ENCODE assay signal across 9 cellular contexts in genomic region chr19:49911381-49912145, GRCh38. TPM values are rescaled to one million over a fixed set of nuclear protein-coding genes. Genes with fewer than 3 reads are reported as not detected.
DNase-seq lines count a peak whose midpoint lies in the region; ATAC-seq and TF ChIP-seq lines count a peak whose summit lies in the region.
"Had no signal": no experiment of that assay in that cellular context is flagged by ENCODE, and none has a peak within 500 bp of the region (broad histone marks: within the 10 kb centered on the region; RNA-seq: fewer than 3 reads in every experiment).

No MANE protein-coding gene starts in this region.

- peaks cover 10% of the 10 kb centered on the region for H3K4me1 Mint-ChIP-seq in CD8-positive, alpha-beta T cell (ENCODE audit: low read depth)
- H3K4me1 Mint-ChIP-seq in activated T-cell treated with anti-CD3 and anti-CD28 coated beads, Interleukin-2, amount 50 U/mL, for 24 hours (ENCODE audit: low read depth) = peaks cover 73% of the 10 kb centered on the region

- WGBS in lung, 2 donors = 56 to 57% methylated on average over 9 of the region's 9 CpGs

- H3K4me3 Mint-ChIP-seq in CD8-positive, alpha-beta T cell = no peak overlapping the region
- H3K4me3 Mint-ChIP-seq in activated T-cell treated with anti-CD3 and anti-CD28 coated beads, Interleukin-2, amount 50 U/mL, for 24 hours = peak overlapping the region; percentile 53

- H3K27me3 ChIP-seq in CD8-positive, alpha-beta T cell (ENCODE audit: insufficient read depth, low read length) = no peaks in the 10 kb centered on the region
- H3K27me3 ChIP-seq in lung (ENCODE audit: control insufficient read depth, insufficient read depth) = no peaks in the 10 kb centered on the region

- H3K27ac Mint-ChIP-seq in CD8-positive, alpha-beta T cell = peak overlapping the region; percentile 87
- H3K27ac Mint-ChIP-seq in activated T-cell treated with anti-CD3 and anti-CD28 coated beads, Interleukin-2, amount 50 U/mL, for 24 hours = peak overlapping the region; percentile 95

- H3K36me3 Mint-ChIP-seq in CD8-positive, alpha-beta T cell = peaks cover 73% of the 10 kb centered on the region
- H3K36me3 Mint-ChIP-seq in activated T-cell treated with anti-CD3 and anti-CD28 coated beads, Interleukin-2, amount 50 U/mL, for 24 hours (ENCODE audit: low read depth) = peaks cover 99% of the 10 kb centered on the region

- H3K9me3 ChIP-seq in CD8-positive, alpha-beta T cell (ENCODE audit: low read length) = no peaks in the 10 kb centered on the region
- no peaks in the 10 kb centered on the region for H3K9me3 ChIP-seq in HEK293 (ENCODE audit: control insufficient read depth, insufficient read depth, low read depth, low read length)
- H3K9me3 ChIP-seq in lung (ENCODE audit: control insufficient read depth in 2 of 2, insufficient read depth in 1 of 2, low read length in 1 of 2) = no peaks in the 10 kb centered on the region

- H3K4me1 ChIP-seq in CD8-positive, alpha-beta T cell (ENCODE audit: insufficient read depth, low read length) = no peaks in the 10 kb centered on the region
- H3K4me1 ChIP-seq in HEK293 (ENCODE audit: control insufficient read depth, insufficient read depth, low read length) (no peaks in the 10 kb centered on the region), lung (ENCODE audit: control insufficient read depth in 2 of 2, insufficient read depth in 2 of 2, low read length in 2 of 2) (no peaks in the 10 kb centered on the region)

- peaks cover 18% of the 10 kb centered on the region for H3K36me3 ChIP-seq in CD8-positive, alpha-beta T cell (ENCODE audit: insufficient read depth, low read length)
- H3K36me3 ChIP-seq in HEK293 (ENCODE audit: control insufficient read depth in 2 of 2, insufficient read depth in 1 of 2, low read length in 2 of 2) (peaks cover 54 to 84% of the 10 kb centered on the region in 2 experiments), lung (ENCODE audit: control insufficient read depth in 2 of 2, insufficient read depth in 2 of 2, low read length in 2 of 2) (peaks cover 10 to 45% of the 10 kb centered on the region in 2 donors)

- intact Hi-C loops in CD8-positive, alpha-beta T cell (cut with DNase I, micrococcal nuclease) = no loop called here

- TF ChIP-seq CTCF in CD8-positive, alpha-beta T cell (IDR thresholded peaks at IDR 0.05) = no peak
- TF ChIP-seq CTCF in HEK293 (tag by site-specific recombination; IDR thresholded peaks at IDR 0.05) = no peak
- no peak for TF ChIP-seq CTCF in lung (IDR thresholded peaks at IDR 0.05; ENCODE audit: control extremely low read depth, extremely low read depth)

- H3K27me3 Mint-ChIP-seq in CD8-positive, alpha-beta T cell (ENCODE audit: low read depth) = no peaks in the 10 kb centered on the region
- H3K27me3 Mint-ChIP-seq in activated T-cell treated with anti-CD3 and anti-CD28 coated beads, Interleukin-2, amount 50 U/mL, for 24 hours = no peaks in the 10 kb centered on the region

- no peak overlapping the region for H3K4me3 ChIP-seq in CD8-positive, alpha-beta T cell (ENCODE audit: low read depth, low read length)
- H3K4me3 ChIP-seq in HEK293 (ENCODE audit: low read depth, low read length) (no peak overlapping the region), lung (no peak overlapping the region)

- POLR2A ChIA-PET in CD8-positive, alpha-beta T cell (lab: Charles Lee) = no interaction called here
- POLR2A ChIA-PET in HEK293 (lab: Yijun Ruan, JAX) = interaction anchor here (0.9 to 1.8 kb wide), 6 partner anchors 10 to 42 kb away, joined by 4 to 10 read pairs (median 5); partner anchors contain the start of genes AKT1S1, ATF5 and NUP62

- CTCF ChIA-PET in CD8-positive, alpha-beta T cell (lab: Charles Lee) = interaction anchor here (0.9 to 1.3 kb wide), 2 partner anchors 21 to 26 kb away, joined by 4 read pairs; no protein-coding TSS in a partner anchor
- CTCF ChIA-PET in HEK293 (lab: Yijun Ruan, JAX) = interaction anchor here (0.6 to 1.4 kb wide), 5 partner anchors 9 to 29 kb away, joined by 3 to 6 read pairs (median 4); partner anchors contain the start of gene NUP62

- no peak for DNase-seq in CD8-positive, alpha-beta T cell
- peak; percentile 57 for DNase-seq in activated T-cell treated with anti-CD3 and anti-CD28 coated beads, Interleukin-2, amount 50 U/mL, for 24 hours
- no peak for DNase-seq in lung (ENCODE audit: low spot score)
- no peak for DNase-seq in NK-92 treated with Interleukin-12 subunit alpha and Interleukin-12 subunit beta, amount 100 ng/mL, for 24 hours (lab: John Stamatoyannopoulos, UW)
- no peak for DNase-seq in activated gamma-delta T cell treated with Interleukin-2 at 50 U/mL for 16 hours
- no peak for DNase-seq in retina
- DNase-seq: amniotic stem cell had no signal

- no peak overlapping the region for H3K27ac ChIP-seq in CD8-positive, alpha-beta T cell (ENCODE audit: low read depth, low read length)
- H3K27ac ChIP-seq in HEK293 (ENCODE audit: extremely low read depth, low read depth, low read length) (peak overlapping the region; percentile 34; the same call in 1 of the 2 replicates), lung (ENCODE audit: low read depth in 1 of 2, low read length in 1 of 2) (peak overlapping the region in 1 of 2 donors; percentile 2)

- peak; percentile 17 for ATAC-seq in CD8-positive, alpha-beta T cell
- ATAC-seq in lung (ENCODE audit: insufficient read depth, low FRiP score) (peak; percentile 31), HG02870 (IDR thresholded peaks at IDR 0.05; ENCODE audit: unreplicated experiment) (no peak)

- H3K9me3 Mint-ChIP-seq in CD8-positive, alpha-beta T cell = no peaks in the 10 kb centered on the region
- H3K9me3 Mint-ChIP-seq in activated T-cell treated with anti-CD3 and anti-CD28 coated beads, Interleukin-2, amount 50 U/mL, for 24 hours = no peaks in the 10 kb centered on the region

TF ChIP-seq in HEK293, 187 proteins besides CTCF, POLR2A, EP300 and RAD21:
- TF ChIP-seq PATZ1 (tag by site-specific recombination; IDR thresholded peaks at IDR 0.05) = no peak
- TF ChIP-seq YY2 (tag by site-specific recombination; IDR thresholded peaks at IDR 0.05) = no peak
- no peak for TF ChIP-seq ZNF214 (tag by site-specific recombination; IDR thresholded peaks at IDR 0.05; ENCODE audit: borderline replicate concordance)
- TF ChIP-seq, protein P1, sequence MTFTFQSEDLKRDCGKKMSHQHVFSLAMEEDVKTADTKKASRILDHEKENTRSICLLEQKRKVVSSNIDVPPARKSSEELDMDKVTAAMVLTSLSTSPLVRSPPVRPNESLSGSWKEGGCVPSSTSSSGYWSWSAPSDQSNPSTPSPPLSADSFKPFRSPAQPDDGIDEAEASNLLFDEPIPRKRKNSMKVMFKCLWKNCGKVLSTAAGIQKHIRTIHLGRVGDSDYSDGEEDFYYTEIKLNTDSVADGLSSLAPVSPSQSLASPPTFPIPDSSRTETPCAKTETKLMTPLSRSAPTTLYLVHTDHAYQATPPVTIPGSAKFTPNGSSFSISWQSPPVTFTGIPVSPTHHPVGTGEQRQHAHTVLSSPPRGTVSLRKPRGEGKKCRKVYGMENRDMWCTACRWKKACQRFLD (tag by site-specific recombination; IDR thresholded peaks at IDR 0.05) = no peak
- TF ChIP-seq ZNF19 (tag by site-specific recombination; IDR thresholded peaks at IDR 0.05; ENCODE audit: low read depth) = no peak
- TF ChIP-seq ZNF112 (tag by site-specific recombination; IDR thresholded peaks at IDR 0.05) = no peak
- TF ChIP-seq ZXDB (tag by site-specific recombination; IDR thresholded peaks at IDR 0.05) = no peak

RNA-seq across cellular contexts. Expression of gene IL4I1, which starts 14.9 kb away (rescaled TPM):
- total RNA-seq in CD8-positive, alpha-beta T cell = 1 to 10 TPM; 7.9 to 8.1 TPM
- total RNA-seq in lung = 1 to 10 TPM; 3.6 to 3.7 TPM
- polyA plus RNA-seq in lung = 10 to 100 TPM in 1 of 2 donors, 1 to 10 TPM in 1; 3.8 to 21.2 TPM

RNA-seq across cellular contexts. Expression of gene ATF5, which starts 17.4 kb away (rescaled TPM):
- 10 to 100 TPM; 14.1 to 16.7 TPM for total RNA-seq in CD8-positive, alpha-beta T cell
- 10 to 100 TPM in 1 of 2 donors, 1 to 10 TPM in 1; 7.0 to 31.3 TPM for total RNA-seq in lung
- polyA plus RNA-seq in lung = 10 to 100 TPM; 36.5 to 49.1 TPM

RNA-seq across cellular contexts. Expression of gene NUP62, which starts 17.7 kb away (rescaled TPM):
- 10 to 100 TPM; 18.2 to 20.2 TPM for total RNA-seq in CD8-positive, alpha-beta T cell
- total RNA-seq in lung = 10 to 100 TPM; 37.4 to 38.5 TPM
- 10 to 100 TPM; 16.2 to 45.9 TPM for polyA plus RNA-seq in lung

RNA-seq across cellular contexts. Expression of gene TBC1D17, which starts 34.1 kb away (rescaled TPM):
- 10 to 100 TPM; 31.1 to 31.2 TPM for total RNA-seq in CD8-positive, alpha-beta T cell
- total RNA-seq in lung = 10 to 100 TPM; 23.3 to 52.9 TPM
- polyA plus RNA-seq in lung = 10 to 100 TPM; 27.6 to 37.1 TPM

RNA-seq across cellular contexts. Expression of gene AKT1S1, which starts 34.4 kb away (rescaled TPM):
- 10 to 100 TPM; 12.6 to 14.1 TPM for total RNA-seq in CD8-positive, alpha-beta T cell
- 10 to 100 TPM in 1 of 2 donors, 1 to 10 TPM in 1; 6.7 to 39.5 TPM for total RNA-seq in lung
- polyA plus RNA-seq in lung = 10 to 100 TPM; 32.2 to 46.4 TPM
